Comparison of ENCODE assay signal across 8 cellular contexts in the genomic region with DNA sequence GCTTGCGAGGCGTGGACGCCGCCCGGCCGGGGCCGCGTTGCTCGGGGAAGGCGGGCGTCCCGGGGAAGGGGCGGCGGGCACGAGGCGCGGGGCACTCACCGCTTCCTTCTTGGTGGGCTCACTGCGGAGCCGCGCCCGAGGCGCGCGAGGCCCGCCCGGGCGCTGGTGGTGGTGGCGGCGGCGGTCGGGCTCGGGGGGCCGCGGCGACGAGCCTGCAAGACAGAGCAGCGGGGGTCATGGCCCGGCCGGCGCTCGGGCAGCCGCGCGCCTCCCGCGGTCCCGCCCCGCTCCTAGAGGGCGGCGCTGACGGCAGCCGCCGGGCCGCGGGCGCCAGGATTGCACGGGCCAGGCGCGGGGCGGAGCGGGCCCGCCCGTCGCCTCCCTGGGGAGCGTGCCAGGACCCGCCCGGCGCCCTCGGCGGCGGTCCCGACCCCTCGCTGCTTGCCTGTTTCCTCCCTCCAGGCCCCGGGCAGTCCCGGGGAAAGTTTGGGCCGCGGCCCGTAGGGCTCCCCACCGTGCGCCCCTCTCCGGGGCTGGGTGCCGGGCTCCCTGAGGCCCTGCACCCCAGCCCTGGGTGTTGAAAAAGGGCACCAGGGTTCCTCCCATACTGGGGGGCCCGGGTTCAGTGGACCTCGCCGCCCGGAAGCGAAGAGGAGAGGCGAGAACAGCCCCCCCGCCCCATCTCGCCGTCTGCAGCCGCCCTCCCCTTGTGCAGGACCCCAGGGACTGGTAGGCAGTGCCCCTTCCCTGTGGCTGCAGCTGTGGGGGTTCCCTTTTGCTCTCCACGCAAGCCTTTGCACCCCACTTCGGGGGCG. TPM values are rescaled to one million over a fixed set of nuclear protein-coding genes. Genes with fewer than 3 reads are reported as not detected.
DNase-seq lines count a peak whose midpoint lies in the region; ATAC-seq, FAIRE-seq and TF ChIP-seq lines count a peak whose summit lies in the region.

A gene (minus strand): TSS at position 270 of the 815 bp plus-strand sequence. CDS start 15,879 bp downstream, outside the sequence.

- H3K79me2 ChIP-seq in Karpas-422 (ENCODE audit: low read length) (no peaks in the 10 kb centered on the region), hepatocyte (no peaks in the 10 kb centered on the region)

- H3K4me1 ChIP-seq in Karpas-422 (ENCODE audit: low read length) (peaks cover 79% of the 10 kb centered on the region), hepatocyte (ENCODE audit: insufficient read depth) (peaks cover 16% of the 10 kb centered on the region), sigmoid colon (peaks cover 0 to 35% (median 32%) of the 10 kb centered on the region in 4 donors)

- peak within 1 kb of the TSS; percentile 64 for H3K9ac ChIP-seq in Karpas-422 (ENCODE audit: low read length)

- no peak within 1 kb of the TSS for H2AFZ ChIP-seq in Karpas-422 (ENCODE audit: low read length)
- peak within 1 kb of the TSS; percentile 69 for H2AFZ ChIP-seq in hepatocyte

- H3K9me2 ChIP-seq in Karpas-422 (replicated peaks; ENCODE audit: insufficient read depth, low read length) (no peaks in the 10 kb centered on the region), hepatocyte (replicated peaks; ENCODE audit: insufficient read depth) (no peaks in the 10 kb centered on the region)

- peaks cover 32% of the 10 kb centered on the region for H3K4me1 Mint-ChIP-seq in activated naive CD8-positive, alpha-beta T cell treated with anti-CD3 and anti-CD28 coated beads, Interleukin-2, amount 50 U/mL, for 24 hours

- CTCF ChIA-PET in BJ (lab: Yijun Ruan, JAX): no interaction called here

- peak; percentile 24 for FAIRE-seq in GM18507 (lab: Jason Lieb, UNC)

- TF ChIP-seq CTCF in BJ (IDR thresholded peaks at IDR 0.05; ENCODE audit: insufficient read depth, low read depth, low read length): no peak
- no peak for TF ChIP-seq CTCF in hepatocyte (IDR thresholded peaks at IDR 0.05; ENCODE audit: poor library complexity)
- TF ChIP-seq CTCF in sigmoid colon (IDR thresholded peaks at IDR 0.05): no peak

- intact Hi-C loops in sigmoid colon (cut with DNase I): loop anchor here (5.0 kb wide), 1 partner anchor 46 kb away; a partner anchor contains a TSS

- peak; percentile 66 for ATAC-seq in activated naive CD8-positive, alpha-beta T cell treated with anti-CD3 and anti-CD28 coated beads, Interleukin-2, amount 50 U/mL, for 24 hours
- no peak for ATAC-seq in GM18517 (IDR thresholded peaks at IDR 0.05; ENCODE audit: unreplicated experiment)

- H3K9me3 ChIP-seq in Karpas-422 (ENCODE audit: low read length) (no peaks in the 10 kb centered on the region), hepatocyte (ENCODE audit: low read depth) (no peaks in the 10 kb centered on the region), sigmoid colon (no peaks in the 10 kb centered on the region)

- H3K4me2 ChIP-seq in Karpas-422 (ENCODE audit: low read depth, low read length, poor library complexity, severe bottlenecking): peak within 1 kb of the TSS; percentile 91
- H3K4me2 ChIP-seq in hepatocyte: peak within 1 kb of the TSS; percentile 99

- POLR2A ChIA-PET in BJ (lab: Charles Lee): no interaction called here

- no peak for TF ChIP-seq POLR2A in sigmoid colon (IDR thresholded peaks at IDR 0.05)

- H3K4me3 Mint-ChIP-seq in activated naive CD8-positive, alpha-beta T cell treated with anti-CD3 and anti-CD28 coated beads, Interleukin-2, amount 50 U/mL, for 24 hours: peak within 1 kb of the TSS; percentile 81

- H3K27ac Mint-ChIP-seq in activated naive CD8-positive, alpha-beta T cell treated with anti-CD3 and anti-CD28 coated beads, Interleukin-2, amount 50 U/mL, for 24 hours: peak within 1 kb of the TSS; percentile 46

- TF ChIP-seq EP300 in sigmoid colon (IDR thresholded peaks at IDR 0.05): no peak

- H3K36me3 ChIP-seq in BJ (ENCODE audit: control insufficient read depth, insufficient read depth, low read length): no peaks in the 10 kb centered on the region
- no peaks in the 10 kb centered on the region for H3K36me3 ChIP-seq in Karpas-422 (ENCODE audit: insufficient read depth, low read length)
- H3K36me3 ChIP-seq in hepatocyte (replicated peaks; ENCODE audit: insufficient read depth, low read depth): no peaks in the 10 kb centered on the region
- H3K36me3 ChIP-seq in sigmoid colon: no peaks in the 10 kb centered on the region

- no peaks in the 10 kb centered on the region for H3K36me3 Mint-ChIP-seq in activated naive CD8-positive, alpha-beta T cell treated with anti-CD3 and anti-CD28 coated beads, Interleukin-2, amount 50 U/mL, for 24 hours (ENCODE audit: low read depth)

- DNase-seq in BJ (ENCODE audit: low read depth) (no peak), GM18507 (ENCODE audit: extremely low spot score, insufficient read length, low read depth) (no peak), Karpas-422 (peak; percentile 69), hepatocyte (ENCODE audit: low spot score) (peak; percentile 80), sigmoid colon (no peak), pons (ENCODE audit: low spot score) (no peak)
- DNase-seq in activated naive CD8-positive, alpha-beta T cell treated with anti-CD3 and anti-CD28 coated beads, Interleukin-2, amount 50 U/mL, for 24 hours: no peak

- peaks cover 22% of the 10 kb centered on the region for H3K27me3 Mint-ChIP-seq in activated naive CD8-positive, alpha-beta T cell treated with anti-CD3 and anti-CD28 coated beads, Interleukin-2, amount 50 U/mL, for 24 hours

- no peaks in the 10 kb centered on the region for H3K9me3 Mint-ChIP-seq in activated naive CD8-positive, alpha-beta T cell treated with anti-CD3 and anti-CD28 coated beads, Interleukin-2, amount 50 U/mL, for 24 hours

- 14% methylated on average over 43 of the region's 96 CpGs for WGBS in hepatocyte (ENCODE audit: low lambda C conversion rate, missing lambda C conversion rate)
- 3 to 5% methylated on average over 96 of the region's 96 CpGs for WGBS in sigmoid colon, 2 donors

- H3K27me3 ChIP-seq in BJ (ENCODE audit: control insufficient read depth, insufficient read depth, low read length) (no peaks in the 10 kb centered on the region), Karpas-422 (ENCODE audit: low read length) (no peaks in the 10 kb centered on the region), hepatocyte (peaks cover 18% of the 10 kb centered on the region), sigmoid colon (peaks cover 0 to 7% (median 3%) of the 10 kb centered on the region in 3 donors)

- H3K4me3 ChIP-seq in BJ (ENCODE audit: low read depth, low read length) (peak within 1 kb of the TSS; percentile 60), Karpas-422 (ENCODE audit: low read length) (peak within 1 kb of the TSS; percentile 64), hepatocyte (peak within 1 kb of the TSS; percentile 50), sigmoid colon (peak within 1 kb of the TSS; percentile 32 to 68 (median 58))

- H3K27ac ChIP-seq in Karpas-422 (ENCODE audit: low read length): peak within 1 kb of the TSS; percentile 96
- H3K27ac ChIP-seq in hepatocyte: no peak within 1 kb of the TSS
- H3K27ac ChIP-seq in sigmoid colon: peak within 1 kb of the TSS in 1 of 4 donors; percentile 16

- H4K20me1 ChIP-seq in Karpas-422 (ENCODE audit: insufficient read depth, low read depth, low read length) (peaks cover 23% of the 10 kb centered on the region; the same call in 1 of the 2 replicates), hepatocyte (ENCODE audit: insufficient read depth, poor library complexity, severe bottlenecking) (no peaks in the 10 kb centered on the region)

RNA-seq across cellular contexts. Expression of the gene that starts here (rescaled TPM):
- polyA plus RNA-seq in BJ (2011; rRNA removed): 2.0 and 2.9 TPM in 2 replicates
- polyA minus RNA-seq in BJ (2011; rRNA and poly(A)+ RNA removed): 0.51 and 0.66 TPM in 2 replicates
- total RNA-seq in Karpas-422 (2014; rRNA removed; shearing (Covaris generic); ENCODE audit: low replicate concordance): 13.3 and 24.5 TPM in 2 replicates
- 1.4 and 5.3 TPM in 2 replicates for total RNA-seq in hepatocyte
- polyA plus RNA-seq in hepatocyte: 7.8 and 11.5 TPM in 2 replicates
- total RNA-seq in sigmoid colon: 1 to 10 TPM in 3 of 4 donors, not detected in 1; 1.1 to 8.3 (median 1.4) TPM
- 1 to 10 TPM in 2 of 3 donors, under 1 TPM in 1; 0.60 to 8.1 (median 1.4) TPM for polyA plus RNA-seq in sigmoid colon

Comparison
In these comparisons a context has a peak if more than half of its experiments do, and no peak if none do; other contexts are left out.
1. DNase-seq: peak in Karpas-422 (single experiment) and hepatocyte (single experiment); none in BJ (single experiment), GM18507 (single experiment), activated naive CD8-positive, alpha-beta T cell treated with anti-CD3 and anti-CD28 coated beads, Interleukin-2, amount 50 U/mL, for 24 hours (single experiment), sigmoid colon (single experiment) and pons (single experiment).
2. Peak in every context shown above with its lines, with median percentiles within 50 percentile points of each other: H3K4me3 ChIP-seq.